Comparison of ENCODE assay signal across 11 cellular contexts in genomic region chr1:184905601-184906322, GRCh38.
DNase-seq lines count a peak whose midpoint lies in the region; ATAC-seq, FAIRE-seq and TF ChIP-seq lines count a peak whose summit lies in the region.
"Had no signal": no experiment of that assay in that cellular context is flagged by ENCODE, and none has a peak within 500 bp of the region (broad histone marks: within the 10 kb centered on the region; RNA-seq: fewer than 3 reads in every experiment).

No MANE protein-coding gene starts in this region.

- no peak overlapping the region for H3K4me3 ChIP-seq in HepG2 (replicated peaks in 1 of 3; ENCODE audit: insufficient read depth in 1 of 3, low read depth in 2 of 3, low read length in 3 of 3)
- no peak overlapping the region for H3K4me3 ChIP-seq in right lobe of liver
- no peak overlapping the region for H3K4me3 ChIP-seq in HAP-1
- H3K4me3 ChIP-seq: vagina had no signal

- intact Hi-C loops in HepG2 (cut with micrococcal nuclease; ENCODE audit: unreplicated experiment), result no loop called here
- intact Hi-C loops in right lobe of liver (cut with DNase I), result no loop called here
- intact Hi-C loops in dendritic cell treated with granulocyte-macrophage colony-stimulating factor and Interleukin-4, amounts not matched to agents 40 ng/mL and 50 ng/mL, for 4 days (cut with micrococcal nuclease), result loop anchor here (10.0 kb wide), 1 partner anchor 69 kb away; the partner anchor contains the start of gene NIBAN1

- CTCF ChIA-PET in HepG2 (lab: Yijun Ruan, JAX; ENCODE audit: low intra/inter-chr PET ratio, low total read pairs), result no interaction called here
- CTCF ChIA-PET in activated CD8-positive, alpha-beta memory T cell treated with anti-CD3 and anti-CD28 coated beads, Interleukin-2, amount 10 ng/mL, durations not matched to agents 7 days and 5 days (lab: Charles Lee), result interaction anchor here (1.7 kb wide), 1 partner anchor 66 kb away, joined by 5 read pairs; no protein-coding TSS in a partner anchor

- ATAC-seq in HepG2 (no peak), right lobe of liver (no peak)
- ATAC-seq in activated CD8-positive, alpha-beta memory T cell treated with anti-CD3 and anti-CD28 coated beads, Interleukin-2, amount 10 ng/mL, durations not matched to agents 7 days and 5 days, result no peak

- WGBS in HepG2 (ENCODE audit: low lambda C conversion rate), result 0% methylated on average over 3 of the region's 3 CpGs
- WGBS in right lobe of liver (ENCODE audit: insufficient coverage, low coverage, low lambda C conversion rate, missing lambda C conversion rate), result 46% methylated on average over 3 of the region's 3 CpGs

- no TSS peak for BruUV-seq in HepG2 (replicated peaks; lab: Mats Ljungman, UMichigan)

- no peaks in the 10 kb centered on the region for H3K4me1 ChIP-seq in HepG2 (ENCODE audit: insufficient read depth, low read length)
- H3K4me1 ChIP-seq in right lobe of liver, result no peaks in the 10 kb centered on the region
- H3K4me1 ChIP-seq in HAP-1, result peaks cover 10% of the 10 kb centered on the region

- H3K27ac ChIP-seq in HepG2 (ENCODE audit: extremely low read length, insufficient read depth, low read length), result no peak overlapping the region
- no peak overlapping the region for H3K27ac ChIP-seq in right lobe of liver
- H3K27ac ChIP-seq: vagina had no signal

- H3K27me3 ChIP-seq in HepG2 (ENCODE audit: control insufficient read depth in 1 of 2, insufficient read depth in 2 of 2, low read length in 2 of 2), result no peaks in the 10 kb centered on the region; a peak in 2 of 5 replicates
- H3K27me3 ChIP-seq in right lobe of liver, result no peaks in the 10 kb centered on the region
- no peaks in the 10 kb centered on the region for H3K27me3 ChIP-seq in HAP-1 (ENCODE audit: low read depth)
- H3K27me3 ChIP-seq: vagina had no signal

- H4K20me1 ChIP-seq in HepG2 (ENCODE audit: insufficient read depth, low read length), result no peaks in the 10 kb centered on the region

- H3K9me3 Mint-ChIP-seq in dendritic cell treated with granulocyte-macrophage colony-stimulating factor and Interleukin-4, amounts not matched to agents 40 ng/mL and 50 ng/mL, for 4 days, result no peaks in the 10 kb centered on the region
- H3K9me3 Mint-ChIP-seq in activated CD8-positive, alpha-beta memory T cell treated with anti-CD3 and anti-CD28 coated beads, Interleukin-2, amount 10 ng/mL, durations not matched to agents 7 days and 5 days (ENCODE audit: low read depth), result peaks cover 4% of the 10 kb centered on the region

- no peaks in the 10 kb centered on the region for H3K36me3 Mint-ChIP-seq in dendritic cell treated with granulocyte-macrophage colony-stimulating factor and Interleukin-4, amounts not matched to agents 40 ng/mL and 50 ng/mL, for 4 days (ENCODE audit: low read depth)
- H3K36me3 Mint-ChIP-seq in activated CD8-positive, alpha-beta memory T cell treated with anti-CD3 and anti-CD28 coated beads, Interleukin-2, amount 10 ng/mL, durations not matched to agents 7 days and 5 days, result peaks cover 33% of the 10 kb centered on the region

- no peak overlapping the region for H3K9ac ChIP-seq in HepG2 (ENCODE audit: insufficient read depth, low read depth, low read length)

- peak overlapping the region; percentile 80 for H3K27ac Mint-ChIP-seq in dendritic cell treated with granulocyte-macrophage colony-stimulating factor and Interleukin-4, amounts not matched to agents 40 ng/mL and 50 ng/mL, for 4 days
- H3K27ac Mint-ChIP-seq in activated CD8-positive, alpha-beta memory T cell treated with anti-CD3 and anti-CD28 coated beads, Interleukin-2, amount 10 ng/mL, durations not matched to agents 7 days and 5 days, result no peak overlapping the region

- H3K79me2 ChIP-seq in HepG2 (ENCODE audit: insufficient read depth, low read length), result no peaks in the 10 kb centered on the region

- no peaks in the 10 kb centered on the region for H3K27me3 Mint-ChIP-seq in dendritic cell treated with granulocyte-macrophage colony-stimulating factor and Interleukin-4, amounts not matched to agents 40 ng/mL and 50 ng/mL, for 4 days
- H3K27me3 Mint-ChIP-seq in activated CD8-positive, alpha-beta memory T cell treated with anti-CD3 and anti-CD28 coated beads, Interleukin-2, amount 10 ng/mL, durations not matched to agents 7 days and 5 days, result no peaks in the 10 kb centered on the region

- POLR2A ChIA-PET in HepG2 (lab: Yijun Ruan, JAX), result no interaction called here

- no peak for TF ChIP-seq CTCF in HepG2 (CRISPR knock-in tag; IDR thresholded peaks at IDR 0.05)
- TF ChIP-seq CTCF in right lobe of liver (IDR thresholded peaks at IDR 0.05), result no peak

- TF ChIP-seq RAD21 in HepG2 (CRISPR knock-in tag; IDR thresholded peaks at IDR 0.05), result no peak

- in situ Hi-C loops in HepG2 (cut with HindIII; ENCODE audit: extremely low pct_ligation_motif_present, low pct_unique_long_range_greater_than_20kb), result no loop called here
- in situ Hi-C loops in HAP-1 (cut with MboI; ENCODE audit: low sequenced_read_pairs), result no loop called here

- no peak overlapping the region for H2AFZ ChIP-seq in HepG2 (ENCODE audit: low read length)

- no peak overlapping the region for H3K4me2 ChIP-seq in HepG2 (ENCODE audit: low read depth, low read length)

- TF ChIP-seq POLR2A in HepG2 (IDR thresholded peaks at IDR 0.05; ENCODE audit: insufficient read depth in 1 of 2, low read depth in 2 of 2, low read length in 2 of 2) (no peak), right lobe of liver (IDR thresholded peaks at IDR 0.05) (no peak)

- H3K36me3 ChIP-seq in HepG2 (replicated peaks in 1 of 2; ENCODE audit: control insufficient read depth in 1 of 2, insufficient read depth in 2 of 2, low read length in 2 of 2) (no peaks in the 10 kb centered on the region), right lobe of liver (no peaks in the 10 kb centered on the region), HAP-1 (replicated peaks) (no peaks in the 10 kb centered on the region)
- H3K36me3 ChIP-seq: vagina had no signal

- peak; percentile 23 for DNase-seq in HepG2 (ENCODE audit: low spot score)
- DNase-seq in right lobe of liver, result no peak
- DNase-seq in NCI-H2196 (lab: John Stamatoyannopoulos, UW; ENCODE audit: unreplicated experiment), result peak; percentile 93
- DNase-seq in activated CD8-positive, alpha-beta memory T cell treated with anti-CD3 and anti-CD28 coated beads, Interleukin-2, amount 10 ng/mL, durations not matched to agents 7 days and 5 days, result no peak
- DNase-seq in Ammon's horn (ENCODE audit: low spot score), result no peak
- DNase-seq in OCI-M1 (lab: John Stamatoyannopoulos, UW), result no peak
- DNase-seq in HAP-1 (ENCODE audit: low spot score in 2 of 2), result no peak
- DNase-seq: islet precursor cell, NCI-H226 had no signal

- peaks cover 34% of the 10 kb centered on the region for H3K4me1 Mint-ChIP-seq in dendritic cell treated with granulocyte-macrophage colony-stimulating factor and Interleukin-4, amounts not matched to agents 40 ng/mL and 50 ng/mL, for 4 days (ENCODE audit: low read depth)
- H3K4me1 Mint-ChIP-seq in activated CD8-positive, alpha-beta memory T cell treated with anti-CD3 and anti-CD28 coated beads, Interleukin-2, amount 10 ng/mL, durations not matched to agents 7 days and 5 days, result peaks cover 12% of the 10 kb centered on the region

- H3K9me3 ChIP-seq in HepG2 (ENCODE audit: low read length) (no peaks in the 10 kb centered on the region), right lobe of liver (no peaks in the 10 kb centered on the region), HAP-1 (no peaks in the 10 kb centered on the region)
- H3K9me3 ChIP-seq: vagina had no signal

- FAIRE-seq in HepG2 (lab: Jason Lieb, UNC), result no peak

- no peak for TF ChIP-seq EP300 in HepG2 (IDR thresholded peaks at IDR 0.05; ENCODE audit: low read depth in 2 of 2, low read length in 2 of 2)
- no peak for TF ChIP-seq EP300 in HepG2 (CRISPR knock-in tag; IDR thresholded peaks at IDR 0.05; ENCODE audit: borderline replicate concordance)

- H3K4me3 Mint-ChIP-seq in dendritic cell treated with granulocyte-macrophage colony-stimulating factor and Interleukin-4, amounts not matched to agents 40 ng/mL and 50 ng/mL, for 4 days, result no peak overlapping the region
- H3K4me3 Mint-ChIP-seq in activated CD8-positive, alpha-beta memory T cell treated with anti-CD3 and anti-CD28 coated beads, Interleukin-2, amount 10 ng/mL, durations not matched to agents 7 days and 5 days, result no peak overlapping the region

TF ChIP-seq in HepG2, 621 proteins besides CTCF, POLR2A, EP300 and RAD21 (continues in another document):
- TF ChIP-seq FOXP1 (IDR thresholded peaks at IDR 0.05) (no peak), FOXP1 (CRISPR knock-in tag; IDR thresholded peaks at IDR 0.05) (peak; percentile 79), TOPORS (CRISPR knock-in tag; IDR thresholded peaks at IDR 0.05) (no peak), TBL1XR1 (IDR thresholded peaks at IDR 0.05; ENCODE audit: borderline replicate concordance, low read length, partially characterized antibody) (no peak), ZNF17 (CRISPR knock-in tag; IDR thresholded peaks at IDR 0.05) (no peak), ZC3H13 (CRISPR knock-in tag; IDR thresholded peaks at IDR 0.05) (no peak), ZFP62 (CRISPR knock-in tag; IDR thresholded peaks at IDR 0.05) (no peak), ZSCAN31 (CRISPR knock-in tag; IDR thresholded peaks at IDR 0.05; ENCODE audit: low read depth) (no peak), EZH2 (conservative IDR thresholded peaks at IDR 0.05; ENCODE audit: low read depth, low read length) (no peak), HHEX (CRISPR knock-in tag; IDR thresholded peaks at IDR 0.05) (peak; percentile 92), DMAP1 (CRISPR knock-in tag; IDR thresholded peaks at IDR 0.05) (no peak), HMG20A (CRISPR knock-in tag; IDR thresholded peaks at IDR 0.05; ENCODE audit: borderline replicate concordance) (peak; percentile 76), SOX6 (IDR thresholded peaks at IDR 0.05) (no peak), SOX6 (CRISPR knock-in tag; IDR thresholded peaks at IDR 0.05) (peak; percentile 62; the same call in 1 of the 2 replicates), ELF1 (CRISPR knock-in tag; IDR thresholded peaks at IDR 0.05) (no peak), ZNF180 (CRISPR knock-in tag; IDR thresholded peaks at IDR 0.05; ENCODE audit: borderline replicate concordance, low read depth) (no peak)

Comparison
In these comparisons a context has a peak if more than half of its experiments do, and no peak if none do; other contexts are left out.
1. DNase-seq: peak in HepG2 (single experiment) and NCI-H2196 (single experiment); none in right lobe of liver (0 of 3), activated CD8-positive, alpha-beta memory T cell treated with anti-CD3 and anti-CD28 coated beads, Interleukin-2, amount 10 ng/mL, durations not matched to agents 7 days and 5 days (single experiment), Ammon's horn (single experiment), OCI-M1 (single experiment) and HAP-1 (0 of 2).